Comparison of ENCODE assay signal across 10 cellular contexts in the genomic region with DNA sequence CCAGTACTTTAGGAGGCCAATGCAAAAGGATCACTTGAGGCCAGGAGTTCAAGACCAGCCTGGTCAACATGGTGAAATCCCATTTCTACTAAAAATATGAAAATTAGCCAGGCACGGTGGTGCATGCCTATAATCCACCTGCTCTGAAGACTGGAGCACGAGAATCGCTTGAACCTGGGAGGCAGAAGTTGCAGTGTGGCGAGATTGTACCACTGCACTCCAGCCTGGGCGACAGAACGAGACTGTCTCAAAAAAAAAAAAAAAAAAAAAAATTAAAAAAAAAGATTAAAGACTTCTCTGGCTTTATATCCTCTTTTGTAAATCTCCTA. TPM values are rescaled to one million over a fixed set of nuclear protein-coding genes. Genes with fewer than 3 reads are reported as not detected.
DNase-seq lines count a peak whose midpoint lies in the region; ATAC-seq and TF ChIP-seq lines count a peak whose summit lies in the region.
"Not testable (repeated sequence)": the region's sequence is repeated elsewhere in the genome, so short reads cannot be mapped to it uniquely, and the experiment has no call there.
"Had no signal": no experiment of that assay in that cellular context is flagged by ENCODE, and none has a peak within 500 bp of the region (broad histone marks: within the 10 kb centered on the region; RNA-seq: fewer than 3 reads in every experiment).

No MANE protein-coding gene starts in this region.

- H3K27me3 Mint-ChIP-seq in HFFc6 (ENCODE audit: insufficient read depth); brain; osteocyte (ENCODE audit: unreplicated experiment): not testable (repeated sequence)

- peak overlapping the region; percentile 95 for H3K27ac Mint-ChIP-seq in HFFc6
- H3K27ac Mint-ChIP-seq in brain, result peak overlapping the region in 4 of 5 experiments; percentile 46 to 85 (median 76)
- peak overlapping the region; percentile 95 for H3K27ac Mint-ChIP-seq in osteocyte (ENCODE audit: unreplicated experiment)

- not testable (repeated sequence) for H3K36me3 ChIP-seq in GM06990 (ENCODE audit: control insufficient read depth, insufficient read depth, low read length); thoracic aorta
- H3K36me3 ChIP-seq in KOPT-K1 (ENCODE audit: insufficient read depth, low read length) (peaks cover 48% of the 10 kb centered on the region), left ventricle myocardium inferior (peaks cover 28% of the 10 kb centered on the region)

- intact Hi-C loops in left ventricle myocardium inferior (cut with micrococcal nuclease), result not testable (repeated sequence)

- H3K27me3 ChIP-seq in GM06990 (replicated peaks; ENCODE audit: control insufficient read depth, insufficient read depth, low read length); left ventricle myocardium inferior (ENCODE audit: low read depth); thoracic aorta (replicated peaks; ENCODE audit: insufficient read depth): not testable (repeated sequence)

- not testable (repeated sequence) for H3K9me3 Mint-ChIP-seq in HFFc6; osteocyte (ENCODE audit: unreplicated experiment)
- H3K9me3 Mint-ChIP-seq in brain, result peaks cover 3 to 29% (median 24%) of the 10 kb centered on the region in 5 experiments

- H3K4me3 ChIP-seq in GM06990 (replicated peaks; ENCODE audit: low read depth, low read length) (peak overlapping the region; percentile 37), left ventricle myocardium inferior (peak overlapping the region; percentile 56), thoracic aorta (peak overlapping the region; percentile 52)

- H3K9me3 ChIP-seq in KOPT-K1 (ENCODE audit: insufficient read depth, low read length, poor library complexity, severe bottlenecking), result peaks cover 11% of the 10 kb centered on the region
- peaks cover 15% of the 10 kb centered on the region for H3K9me3 ChIP-seq in left ventricle myocardium inferior (replicated peaks)
- H3K9me3 ChIP-seq in thoracic aorta, result not testable (repeated sequence)

- H3K4me3 Mint-ChIP-seq in HFFc6 (peak overlapping the region; percentile 85), brain (peak overlapping the region in 3 of 5 experiments; percentile 53 to 75 (median 54)), osteocyte (ENCODE audit: unreplicated experiment) (peak overlapping the region; percentile 66)

- ATAC-seq in thoracic aorta (ENCODE audit: insufficient number of reproducible peaks, low FRiP score, low read depth), result not testable (repeated sequence)

- not testable (repeated sequence) for TF ChIP-seq CTCF in GM06990 (IDR thresholded peaks at IDR 0.05; ENCODE audit: insufficient read depth, low read length, poor library complexity, severe bottlenecking); HFFc6 (IDR thresholded peaks at IDR 0.05); brain (conservative IDR thresholded peaks at IDR 0.05); left ventricle myocardium inferior (IDR thresholded peaks at IDR 0.05; ENCODE audit: borderline replicate concordance); osteocyte (IDR thresholded peaks at IDR 0.05); thoracic aorta (IDR thresholded peaks at IDR 0.05)

- H3K36me3 Mint-ChIP-seq in HFFc6 (ENCODE audit: low read depth), result peaks cover 18% of the 10 kb centered on the region
- H3K36me3 Mint-ChIP-seq in brain, result peaks cover 51% of the 10 kb centered on the region
- H3K36me3 Mint-ChIP-seq in osteocyte (ENCODE audit: unreplicated experiment), result peaks cover 24% of the 10 kb centered on the region

- peaks cover 25% of the 10 kb centered on the region for H3K4me1 ChIP-seq in left ventricle myocardium inferior
- H3K4me1 ChIP-seq in thoracic aorta (ENCODE audit: control insufficient read depth in 1 of 2, low read depth in 2 of 2), result peaks cover 13 to 26% of the 10 kb centered on the region in 2 donors

- H3K4me1 Mint-ChIP-seq in HFFc6 (ENCODE audit: low read depth) (peaks cover 54% of the 10 kb centered on the region), brain (peaks cover 24% of the 10 kb centered on the region), osteocyte (ENCODE audit: unreplicated experiment) (peaks cover 32% of the 10 kb centered on the region)

- peak overlapping the region; percentile 74 for H3K27ac ChIP-seq in KOPT-K1 (ENCODE audit: low read depth, low read length, poor library complexity, severe bottlenecking)
- H3K27ac ChIP-seq in left ventricle myocardium inferior (replicated peaks), result peak overlapping the region; percentile 76
- H3K27ac ChIP-seq in thoracic aorta, result peak overlapping the region; percentile 23 to 57

- DNase-seq in GM06990 (ENCODE audit: extremely low read depth, insufficient read length); HFFc6; left ventricle myocardium inferior; osteocyte (ENCODE audit: extremely low spot score, unreplicated experiment); thoracic aorta (ENCODE audit: low spot score): not testable (repeated sequence)
- peak; percentile 25 to 26 for DNase-seq in activated CD4-positive, alpha-beta T cell treated with anti-CD3 and anti-CD28 coated beads, Interleukin-2, amount 50 U/mL, for 48 hours

RNA-seq across cellular contexts. Expression of a gene that starts 13.0 kb away (rescaled TPM):
- 10 to 100 TPM; 35.1 to 42.7 (median 41.0) TPM for total RNA-seq in HFFc6 (2021; fragmentation: NEBNext Ultra II Directional; extraction: Animal tissue kit (Norgen Biotek cat#: 25700))
- 20.7 TPM for polyA plus RNA-seq in brain (ENCODE audit: insufficient read depth, low read depth, low replicate concordance)
- total RNA-seq in left ventricle myocardium inferior (22.0 TPM), osteocyte (44.6 and 48.8 TPM in 2 replicates), thoracic aorta (10 to 100 TPM; 36.2 to 38.6 TPM)

RNA-seq across cellular contexts. Expression of a gene that starts 53.6 kb away (rescaled TPM):
- total RNA-seq in HFFc6 (2021; fragmentation: NEBNext Ultra II Directional; extraction: Animal tissue kit (Norgen Biotek cat#: 25700)), result not detected
- not detected for polyA plus RNA-seq in brain (ENCODE audit: insufficient read depth, low read depth, low replicate concordance)
- not detected for total RNA-seq in left ventricle myocardium inferior
- not detected in 2 replicates for total RNA-seq in osteocyte
- not detected for total RNA-seq in thoracic aorta
- total RNA-seq: H4, HT1080 had no signal
